In the genomic region with DNA sequence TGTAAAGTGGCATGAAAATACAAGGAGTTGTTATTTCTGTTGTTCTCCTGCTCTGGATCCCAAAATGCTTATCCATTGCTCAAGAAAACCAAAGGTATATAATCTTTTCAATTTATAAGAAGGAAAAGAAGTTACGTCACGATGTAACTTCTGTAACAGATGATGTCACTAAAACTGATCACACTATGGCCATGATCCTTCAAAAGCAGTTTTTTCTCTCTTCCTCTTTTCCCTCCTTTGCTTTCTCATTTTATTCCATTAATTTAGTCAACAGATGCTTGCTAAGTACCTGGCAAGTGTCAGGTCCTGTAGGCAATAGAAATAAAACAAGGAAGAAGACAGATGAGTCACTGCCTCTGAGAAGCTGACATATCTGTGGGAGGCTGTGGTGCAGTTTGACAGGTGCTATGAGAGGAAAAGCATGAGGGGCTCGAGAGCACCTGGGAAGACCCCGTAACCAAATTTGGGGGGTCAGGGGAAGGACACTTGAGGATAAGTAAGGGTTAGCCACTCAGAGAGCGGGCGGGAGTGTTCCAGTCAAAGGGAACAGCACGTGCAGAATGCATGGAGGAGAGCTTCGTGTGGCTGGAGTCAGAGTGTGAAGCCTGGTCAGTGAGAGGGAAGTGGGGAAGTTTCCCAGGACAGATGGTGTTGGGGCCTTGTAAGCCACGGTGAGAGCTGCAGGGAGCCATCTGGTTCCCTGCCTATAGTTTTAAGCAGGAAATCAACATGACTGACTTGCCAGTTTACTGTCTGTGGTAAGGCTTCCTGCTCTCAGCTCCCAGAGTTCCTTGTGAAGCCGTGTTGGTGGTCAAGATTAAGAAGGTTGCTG, we compare ENCODE assay signal across 1 cellular context.
TF ChIP-seq lines count a peak whose summit lies in the region.

No MANE protein-coding gene starts in this region.

TF ChIP-seq in GM23338, 12 proteins besides CTCF, POLR2A, EP300 and RAD21 (continued from another document):
- TF ChIP-seq, protein P1, sequence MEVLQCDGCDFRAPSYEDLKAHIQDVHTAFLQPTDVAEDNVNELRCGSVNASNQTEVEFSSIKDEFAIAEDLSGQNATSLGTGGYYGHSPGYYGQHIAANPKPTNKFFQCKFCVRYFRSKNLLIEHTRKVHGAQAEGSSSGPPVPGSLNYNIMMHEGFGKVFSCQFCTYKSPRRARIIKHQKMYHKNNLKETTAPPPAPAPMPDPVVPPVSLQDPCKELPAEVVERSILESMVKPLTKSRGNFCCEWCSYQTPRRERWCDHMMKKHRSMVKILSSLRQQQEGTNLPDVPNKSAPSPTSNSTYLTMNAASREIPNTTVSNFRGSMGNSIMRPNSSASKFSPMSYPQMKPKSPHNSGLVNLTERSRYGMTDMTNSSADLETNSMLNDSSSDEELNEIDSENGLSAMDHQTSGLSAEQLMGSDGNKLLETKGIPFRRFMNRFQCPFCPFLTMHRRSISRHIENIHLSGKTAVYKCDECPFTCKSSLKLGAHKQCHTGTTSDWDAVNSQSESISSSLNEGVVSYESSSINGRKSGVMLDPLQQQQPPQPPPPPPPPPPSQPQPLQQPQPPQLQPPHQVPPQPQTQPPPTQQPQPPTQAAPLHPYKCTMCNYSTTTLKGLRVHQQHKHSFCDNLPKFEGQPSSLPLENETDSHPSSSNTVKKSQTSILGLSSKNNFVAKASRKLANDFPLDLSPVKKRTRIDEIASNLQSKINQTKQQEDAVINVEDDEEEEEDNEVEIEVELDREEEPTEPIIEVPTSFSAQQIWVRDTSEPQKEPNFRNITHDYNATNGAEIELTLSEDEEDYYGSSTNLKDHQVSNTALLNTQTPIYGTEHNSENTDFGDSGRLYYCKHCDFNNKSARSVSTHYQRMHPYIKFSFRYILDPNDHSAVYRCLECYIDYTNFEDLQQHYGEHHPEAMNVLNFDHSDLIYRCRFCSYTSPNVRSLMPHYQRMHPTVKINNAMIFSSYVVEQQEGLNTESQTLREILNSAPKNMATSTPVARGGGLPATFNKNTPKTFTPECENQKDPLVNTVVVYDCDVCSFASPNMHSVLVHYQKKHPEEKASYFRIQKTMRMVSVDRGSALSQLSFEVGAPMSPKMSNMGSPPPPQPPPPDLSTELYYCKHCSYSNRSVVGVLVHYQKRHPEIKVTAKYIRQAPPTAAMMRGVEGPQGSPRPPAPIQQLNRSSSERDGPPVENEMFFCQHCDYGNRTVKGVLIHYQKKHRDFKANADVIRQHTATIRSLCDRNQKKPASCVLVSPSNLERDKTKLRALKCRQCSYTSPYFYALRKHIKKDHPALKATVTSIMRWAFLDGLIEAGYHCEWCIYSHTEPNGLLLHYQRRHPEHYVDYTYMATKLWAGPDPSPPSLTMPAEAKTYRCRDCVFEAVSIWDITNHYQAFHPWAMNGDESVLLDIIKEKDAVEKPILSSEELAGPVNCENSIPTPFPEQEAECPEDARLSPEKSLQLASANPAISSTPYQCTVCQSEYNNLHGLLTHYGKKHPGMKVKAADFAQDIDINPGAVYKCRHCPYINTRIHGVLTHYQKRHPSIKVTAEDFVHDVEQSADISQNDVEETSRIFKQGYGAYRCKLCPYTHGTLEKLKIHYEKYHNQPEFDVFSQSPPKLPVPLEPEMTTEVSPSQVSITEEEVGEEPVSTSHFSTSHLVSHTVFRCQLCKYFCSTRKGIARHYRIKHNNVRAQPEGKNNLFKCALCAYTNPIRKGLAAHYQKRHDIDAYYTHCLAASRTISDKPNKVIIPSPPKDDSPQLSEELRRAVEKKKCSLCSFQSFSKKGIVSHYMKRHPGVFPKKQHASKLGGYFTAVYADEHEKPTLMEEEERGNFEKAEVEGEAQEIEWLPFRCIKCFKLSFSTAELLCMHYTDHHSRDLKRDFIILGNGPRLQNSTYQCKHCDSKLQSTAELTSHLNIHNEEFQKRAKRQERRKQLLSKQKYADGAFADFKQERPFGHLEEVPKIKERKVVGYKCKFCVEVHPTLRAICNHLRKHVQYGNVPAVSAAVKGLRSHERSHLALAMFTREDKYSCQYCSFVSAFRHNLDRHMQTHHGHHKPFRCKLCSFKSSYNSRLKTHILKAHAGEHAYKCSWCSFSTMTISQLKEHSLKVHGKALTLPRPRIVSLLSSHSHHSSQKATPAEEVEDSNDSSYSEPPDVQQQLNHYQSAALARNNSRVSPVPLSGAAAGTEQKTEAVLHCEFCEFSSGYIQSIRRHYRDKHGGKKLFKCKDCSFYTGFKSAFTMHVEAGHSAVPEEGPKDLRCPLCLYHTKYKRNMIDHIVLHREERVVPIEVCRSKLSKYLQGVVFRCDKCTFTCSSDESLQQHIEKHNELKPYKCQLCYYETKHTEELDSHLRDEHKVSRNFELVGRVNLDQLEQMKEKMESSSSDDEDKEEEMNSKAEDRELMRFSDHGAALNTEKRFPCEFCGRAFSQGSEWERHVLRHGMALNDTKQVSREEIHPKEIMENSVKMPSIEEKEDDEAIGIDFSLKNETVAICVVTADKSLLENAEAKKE (CRISPR knock-in tag; IDR thresholded peaks at IDR 0.05), result no peak
- no peak for TF ChIP-seq CREB1 (CRISPR knock-in tag; IDR thresholded peaks at IDR 0.05; ENCODE audit: low read depth)
- TF ChIP-seq JUNB (IDR thresholded peaks at IDR 0.05; ENCODE audit: unreplicated experiment), result no peak
- TF ChIP-seq ZNF114 (CRISPR knock-in tag; IDR thresholded peaks at IDR 0.05), result no peak
TF ChIP-seq in GM23338: peak in this region for 0.
